In the genomic region with DNA sequence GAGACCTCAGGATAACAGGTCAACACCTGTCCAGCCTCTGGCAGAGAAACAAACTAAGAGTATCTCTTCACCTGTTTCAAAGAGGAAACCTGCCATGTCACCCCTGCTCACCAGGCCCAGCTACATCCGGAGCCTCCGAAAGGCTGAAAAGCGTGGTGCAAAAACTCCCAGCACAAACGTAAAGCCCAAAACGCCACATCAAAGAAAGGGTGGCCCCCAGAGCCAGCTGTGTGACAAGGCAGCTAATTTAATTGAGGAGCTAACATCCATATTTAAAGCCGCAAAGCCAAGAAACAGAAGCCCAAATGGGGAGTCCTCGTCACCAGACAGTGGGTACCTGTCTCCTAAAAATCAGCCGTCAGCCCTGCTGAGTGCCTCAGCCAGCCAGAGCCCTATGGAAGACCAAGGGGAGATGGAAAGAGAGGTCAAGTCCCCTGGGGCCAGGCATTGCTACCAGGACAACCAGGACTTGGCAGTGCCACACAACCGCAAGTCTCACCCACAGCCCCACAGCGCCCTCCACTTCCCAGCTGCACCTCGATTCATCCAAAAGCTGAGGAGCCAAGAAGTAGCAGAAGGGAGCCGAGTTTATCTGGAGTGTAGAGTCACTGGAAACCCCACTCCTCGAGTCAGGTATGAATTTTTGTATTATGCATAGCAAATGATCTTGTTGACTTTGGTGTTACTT, we compare ENCODE assay signal across 8 cellular contexts. TPM values are rescaled to one million over a fixed set of nuclear protein-coding genes. Genes with fewer than 3 reads are reported as not detected.
DNase-seq lines count a peak whose midpoint lies in the region; ATAC-seq, FAIRE-seq and TF ChIP-seq lines count a peak whose summit lies in the region.

No MANE protein-coding gene starts in this region.

- H4K8ac ChIP-seq in IMR-90 (ENCODE audit: low read depth in 2 of 2, low read length in 2 of 2) = no peak overlapping the region

- TF ChIP-seq POLR2A in IMR-90 (IDR thresholded peaks at IDR 0.05; ENCODE audit: low read depth, low read length) (no peak), K562 (conservative IDR thresholded peaks at IDR 0.05) (no peak)

- no peak overlapping the region for H3K9ac ChIP-seq in IMR-90 (ENCODE audit: low read depth, low read length)
- H3K9ac ChIP-seq in K562 (ENCODE audit: insufficient read depth in 1 of 2, low read depth in 2 of 2, low read length in 2 of 2) = no peak overlapping the region

- H3K27me3 Mint-ChIP-seq in activated CD4-positive, alpha-beta memory T cell treated with anti-CD3 and anti-CD28 coated beads for 36 hours = no peaks in the 10 kb centered on the region
- no peaks in the 10 kb centered on the region for H3K27me3 Mint-ChIP-seq in osteocyte (ENCODE audit: unreplicated experiment)

- CTCF ChIA-PET in IMR-90 (lab: Yijun Ruan, JAX) (no interaction called here), K562 (lab: Yijun Ruan, JAX; ENCODE audit: low intra/inter-chr PET ratio) (no interaction called here)
- CTCF ChIA-PET in activated CD4-positive, alpha-beta memory T cell treated with anti-CD3 and anti-CD28 coated beads for 36 hours (lab: Charles Lee) = interaction anchor here (0.6 to 1.3 kb wide), 4 partner anchors 27 to 410 kb away, joined by 3 to 4 read pairs (median 3); no protein-coding TSS in a partner anchor

- H3K4me3 ChIP-seq in IMR-90 (ENCODE audit: insufficient read depth, low read depth, low read length) = no peak overlapping the region
- no peak overlapping the region for H3K4me3 ChIP-seq in K562

- H3K4me3 Mint-ChIP-seq in activated CD4-positive, alpha-beta memory T cell treated with anti-CD3 and anti-CD28 coated beads for 36 hours = peak overlapping the region; percentile 21
- no peak overlapping the region for H3K4me3 Mint-ChIP-seq in osteocyte (ENCODE audit: unreplicated experiment)

- ATAC-seq in IMR-90 (ENCODE audit: low read depth) (no peak), K562 (peak; percentile 50), GM21360 (IDR thresholded peaks at IDR 0.05; ENCODE audit: unreplicated experiment) (no peak)

- dilution Hi-C loops in IMR-90 (cut with HindIII; ENCODE audit: low sequenced_read_pairs, unreplicated experiment) = no loop called here

- DNase-seq in IMR-90 = no peak
- peak; percentile 86 for DNase-seq in activated CD4-positive, alpha-beta memory T cell treated with anti-CD3 and anti-CD28 coated beads for 36 hours
- DNase-seq in K562 (ENCODE audit: extremely low read depth in 1 of 4, low spot score in 3 of 4) = no peak
- peak; percentile 38 to 70 for DNase-seq in stimulated activated CD4-positive, alpha-beta T cell treated with anti-CD3 and anti-CD28 coated beads, Interleukin-4, amount 100 ng/mL, for 4 hours
- DNase-seq in osteocyte (ENCODE audit: extremely low spot score, unreplicated experiment) = no peak
- no peak for DNase-seq in iPS-NIHi7 (ENCODE audit: extremely low spot score)
- no peak for DNase-seq in mesenteric fat pad (ENCODE audit: low spot score)

- no peaks in the 10 kb centered on the region for H3K27me3 ChIP-seq in IMR-90 (ENCODE audit: control insufficient read depth, insufficient read depth, low read length)
- peaks cover 0 to 4% of the 10 kb centered on the region in 2 experiments; a peak in 1 of 5 replicates for H3K27me3 ChIP-seq in K562 (ENCODE audit: control insufficient read depth in 2 of 2, insufficient read depth in 2 of 2, low read length in 2 of 2)

- no peak overlapping the region for H3K14ac ChIP-seq in IMR-90 (replicated peaks; ENCODE audit: low read depth, low read length)

- H3K18ac ChIP-seq in IMR-90 (ENCODE audit: low read depth, low read length) = no peak overlapping the region

- no peak overlapping the region for H3K23ac ChIP-seq in IMR-90 (ENCODE audit: low read depth, low read length)

- TF ChIP-seq RAD21 in IMR-90 (IDR thresholded peaks at IDR 0.05; ENCODE audit: low read length) = no peak
- TF ChIP-seq RAD21 in K562 (CRISPR knock-in tag; conservative IDR thresholded peaks at IDR 0.05 in 1 of 2, IDR thresholded peaks at IDR 0.05 in 1 of 2) = peak in 1 of 2 experiments; percentile 29; a peak in 2 of 4 replicates

- H3K79me2 ChIP-seq in K562 (ENCODE audit: control insufficient read depth, insufficient read depth, low read length) = no peaks in the 10 kb centered on the region

- no peak for TF ChIP-seq CTCF in IMR-90 (conservative IDR thresholded peaks at IDR 0.05; ENCODE audit: low read depth, low read length)
- TF ChIP-seq CTCF in K562 (IDR thresholded peaks at IDR 0.05 in 2 of 3, conservative IDR thresholded peaks at IDR 0.05 in 1 of 3; ENCODE audit: insufficient read depth in 2 of 3, low read depth in 1 of 3, low read length in 3 of 3) = no peak
- no peak for TF ChIP-seq CTCF in osteocyte (IDR thresholded peaks at IDR 0.05)

- 97% methylated on average over 9 of the region's 13 CpGs; no CpG with 5 or more reads in 1 of the 2 experiments for WGBS in IMR-90 (ENCODE audit: extremely low coverage in 2 of 2, insufficient read length in 1 of 2), 2 experiments
- 16% methylated on average over 13 of the region's 13 CpGs for WGBS in K562 (ENCODE audit: insufficient coverage, low coverage, missing lambda C conversion rate)

- H3K36me3 ChIP-seq in IMR-90 (ENCODE audit: control insufficient read depth, insufficient read depth, low read length) (no peaks in the 10 kb centered on the region), K562 (ENCODE audit: control insufficient read depth, insufficient read depth, low read length) (no peaks in the 10 kb centered on the region)

- H3K9me3 ChIP-seq in IMR-90 (ENCODE audit: control insufficient read depth, insufficient read depth, low read length) = no peaks in the 10 kb centered on the region
- no peaks in the 10 kb centered on the region for H3K9me3 ChIP-seq in K562 (replicated peaks; ENCODE audit: control insufficient read depth, insufficient read depth, low read depth, low read length)

- no peaks in the 10 kb centered on the region for H3K36me3 Mint-ChIP-seq in activated CD4-positive, alpha-beta memory T cell treated with anti-CD3 and anti-CD28 coated beads for 36 hours
- no peaks in the 10 kb centered on the region for H3K36me3 Mint-ChIP-seq in osteocyte (ENCODE audit: unreplicated experiment)

- 0 out of 3 replicates have a peak overlapping the region, but pooled peaks have one; percentile 28 for H2BK15ac ChIP-seq in IMR-90 (ENCODE audit: low read depth, low read length)

- H3K4me2 ChIP-seq in IMR-90 (ENCODE audit: low read depth, low read length) (no peak overlapping the region), K562 (ENCODE audit: insufficient read depth, low read length) (no peak overlapping the region)

- H3K79me1 ChIP-seq in IMR-90 (ENCODE audit: low read depth in 1 of 2, low read length in 2 of 2) = no peaks in the 10 kb centered on the region

- H3K4me1 Mint-ChIP-seq in activated CD4-positive, alpha-beta memory T cell treated with anti-CD3 and anti-CD28 coated beads for 36 hours (ENCODE audit: low read depth) = peaks cover 31% of the 10 kb centered on the region
- peaks cover 11% of the 10 kb centered on the region for H3K4me1 Mint-ChIP-seq in osteocyte (ENCODE audit: unreplicated experiment)

- H3K9me1 ChIP-seq in IMR-90 (ENCODE audit: insufficient read depth, low read length) (0 out of 2 replicates have a peak, but pooled peaks cover 3% of the 10 kb centered on the region), K562 (ENCODE audit: control insufficient read depth, insufficient read depth, low read length) (no peaks in the 10 kb centered on the region)

- H3K27ac ChIP-seq in IMR-90 (ENCODE audit: insufficient read depth, low read length) = no peak overlapping the region
- no peak overlapping the region for H3K27ac ChIP-seq in K562 (ENCODE audit: extremely low read depth, low read depth, low read length)

- TF ChIP-seq EP300 in K562 (IDR thresholded peaks at IDR 0.05; ENCODE audit: low read length) = no peak

- peaks cover 5% of the 10 kb centered on the region for H3K4me1 ChIP-seq in IMR-90 (ENCODE audit: control insufficient read depth, insufficient read depth, low read length)
- no peaks in the 10 kb centered on the region; a peak in 1 of 5 replicates for H3K4me1 ChIP-seq in K562 (replicated peaks in 1 of 2; ENCODE audit: control insufficient read depth in 2 of 2, insufficient read depth in 2 of 2, low read length in 2 of 2)

- H4K20me1 ChIP-seq in IMR-90 (ENCODE audit: insufficient read depth, low read length) (no peaks in the 10 kb centered on the region), K562 (replicated peaks; ENCODE audit: control insufficient read depth, insufficient read depth, low read length) (no peaks in the 10 kb centered on the region)

- no peak overlapping the region for H4K5ac ChIP-seq in IMR-90 (ENCODE audit: low read depth, low read length)

- no peak overlapping the region; the same call in 1 of the 2 replicates for H3K4ac ChIP-seq in IMR-90 (ENCODE audit: low read depth, low read length)

- FAIRE-seq in K562 (lab: Jason Lieb, UNC) = no peak

- H3K9me3 Mint-ChIP-seq in activated CD4-positive, alpha-beta memory T cell treated with anti-CD3 and anti-CD28 coated beads for 36 hours = no peaks in the 10 kb centered on the region
- no peaks in the 10 kb centered on the region for H3K9me3 Mint-ChIP-seq in osteocyte (ENCODE audit: unreplicated experiment)

- no peak overlapping the region for H2BK5ac ChIP-seq in IMR-90 (ENCODE audit: low read depth, low read length, poor library complexity, severe bottlenecking)

- no TSS peak for BruUV-seq in IMR-90 (replicated peaks; lab: Mats Ljungman, UMichigan)
- no TSS peak for BruUV-seq in K562 (replicated peaks; lab: Mats Ljungman, UMichigan)

- H3K56ac ChIP-seq in IMR-90 (ENCODE audit: extremely low read depth, insufficient read depth, low read length) = no peak overlapping the region

- peak overlapping the region; percentile 32; the same call in 1 of the 2 replicates for H2BK20ac ChIP-seq in IMR-90 (ENCODE audit: low read depth, low read length)

- peak overlapping the region; percentile 35 for H2AK5ac ChIP-seq in IMR-90 (ENCODE audit: low read depth, low read length)

- peak overlapping the region; percentile 69 for H3K27ac Mint-ChIP-seq in activated CD4-positive, alpha-beta memory T cell treated with anti-CD3 and anti-CD28 coated beads for 36 hours
- H3K27ac Mint-ChIP-seq in osteocyte (ENCODE audit: unreplicated experiment) = no peak overlapping the region

- intact Hi-C loops in IMR-90 (cut with micrococcal nuclease) (loop anchor here (2.0 to 10.0 kb wide), 4 partner anchors 121 to 333 kb away; no protein-coding TSS in a partner anchor), K562 (cut with micrococcal nuclease) (no loop called here)
- intact Hi-C loops in activated CD4-positive, alpha-beta memory T cell treated with anti-CD3 and anti-CD28 coated beads for 36 hours (cut with micrococcal nuclease) = loop anchor here (2.0 to 10.0 kb wide), 6 partner anchors 61 to 1245 kb away; partner anchors contain the start of genes CLCN3 and HPF1

- no peak overlapping the region for H4K91ac ChIP-seq in IMR-90 (ENCODE audit: insufficient read depth, low read depth, low read length)

- H2AFZ ChIP-seq in IMR-90 (replicated peaks; ENCODE audit: low read length, poor library complexity) (no peak overlapping the region), K562 (ENCODE audit: low read depth, low read length) (peak overlapping the region; percentile 33; the same call in 1 of the 2 replicates)

- POLR2A ChIA-PET in IMR-90 (lab: Charles Lee; ENCODE audit: unreplicated experiment) (no interaction called here), K562 (lab: Yijun Ruan, JAX) (no interaction called here)
- POLR2A ChIA-PET in activated CD4-positive, alpha-beta memory T cell treated with anti-CD3 and anti-CD28 coated beads for 36 hours (lab: Charles Lee) = interaction anchor here (0.6 to 1.0 kb wide), 2 partner anchors 32 to 62 kb away, joined by 4 to 5 read pairs; partner anchors contain the start of gene DDX60L

- H2AK9ac ChIP-seq in IMR-90 (replicated peaks; ENCODE audit: low read depth, low read length, poor library complexity) = no peak overlapping the region

- in situ Hi-C loops in IMR-90 (cut with MboI; ENCODE audit: low sequenced_read_pairs) (loop anchor here (10.0 to 25.0 kb wide), 3 partner anchors 100 to 493 kb away; no protein-coding TSS in a partner anchor), K562 (cut with MboI) (no loop called here)

- H2BK120ac ChIP-seq in IMR-90 (ENCODE audit: low read depth, low read length) = no peak overlapping the region

RNA-seq across cellular contexts. Expression of gene PALLD, which starts 15.1 kb away (rescaled TPM):
- total RNA-seq in IMR-90 (2012; rRNA removed) (91.9 and 112 TPM in 2 replicates), K562 (2014; rRNA removed) (0.09 TPM in 1 of 2 replicates, not detected in the other), K562 (2014; rRNA removed; fragmentation: Illumina TruSeq; extraction: Trizol) (not detected in 2 replicates), K562 (2015; rRNA removed; fragmentation: Illumina TruSeq; extraction: Trizol) (not detected in 2 replicates), K562 (2021) (0.35 and 0.89 TPM in 2 replicates), osteocyte (396 and 397 TPM in 2 replicates), mesenteric fat pad (87.9 TPM)
- polyA plus RNA-seq in IMR-90 (2012; rRNA removed) (71.0 and 91.0 TPM in 2 replicates), K562 (2011; rRNA removed) (0.03 TPM in 1 of 2 replicates, not detected in the other), K562 (2014; fragmentation: Illumina TruSeq; extraction: Trizol) (not detected in 2 replicates), K562 (2014; fragmentation: Nextera tagmentation; extraction: Ambion mirVana) (under 1 TPM; 0.01 to 0.18 TPM), K562 (2014; rRNA removed) (0.01 TPM in 1 of 2 replicates, not detected in the other)
- 44.9 and 48.4 TPM in 2 replicates for polyA plus RNA-seq in IMR-90 (2012; cell fraction: cytosol; rRNA removed)
- 75.8 and 98.2 TPM in 2 replicates for polyA plus RNA-seq in IMR-90 (2012; cell fraction: nucleus; rRNA removed; ENCODE audit: low replicate concordance)
- total RNA-seq in activated CD4-positive, alpha-beta memory T cell treated with anti-CD3 and anti-CD28 coated beads for 36 hours = 1 to 10 TPM; 8.9 to 9.4 TPM
- total RNA-seq in K562 (2011; cell fraction: chromatin; rRNA removed; ENCODE audit: low replicate concordance) = not detected in 2 replicates
- not detected in 2 replicates for total RNA-seq in K562 (2011; cell fraction: nucleolus; rRNA removed)
- not detected in 2 replicates for total RNA-seq in K562 (2011; cell fraction: nucleoplasm; rRNA removed)
- 0.03 TPM in 1 of 2 replicates, not detected in the other for polyA plus RNA-seq in K562 (2011; cell fraction: cytosol; rRNA removed)
- 0.31 TPM in 1 of 2 replicates, not detected in the other for polyA plus RNA-seq in K562 (2011; cell fraction: nucleus; rRNA removed)
- polyA plus RNA-seq in K562 (2012) = 0.12 and 0.33 TPM in 2 replicates
- polyA minus RNA-seq in K562 (2011; rRNA and poly(A)+ RNA removed) = 0.11 TPM in 1 of 2 replicates, not detected in the other
- 0.73 TPM in 1 of 2 replicates, not detected in the other for polyA minus RNA-seq in K562 (2011; cell fraction: cytosol; rRNA and poly(A)+ RNA removed)
- polyA minus RNA-seq in K562 (2011; cell fraction: nucleus; rRNA and poly(A)+ RNA removed) = 0.27 TPM in 1 of 2 replicates, not detected in the other

RNA-seq across cellular contexts. Expression of gene DDX60L, which starts 31.6 kb away (rescaled TPM):
- total RNA-seq in IMR-90 (2012; rRNA removed) (9.5 and 11.9 TPM in 2 replicates), K562 (2014; rRNA removed) (1.2 and 2.0 TPM in 2 replicates), K562 (2014; rRNA removed; fragmentation: Illumina TruSeq; extraction: Trizol) (2.9 and 3.9 TPM in 2 replicates), K562 (2015; rRNA removed; fragmentation: Illumina TruSeq; extraction: Trizol) (2.8 and 3.3 TPM in 2 replicates), K562 (2021) (2.3 and 2.6 TPM in 2 replicates), osteocyte (7.1 and 7.6 TPM in 2 replicates), mesenteric fat pad (28.6 TPM)
- polyA plus RNA-seq in IMR-90 (2012; rRNA removed) (4.3 and 6.4 TPM in 2 replicates), K562 (2011; rRNA removed) (0.24 and 0.40 TPM in 2 replicates), K562 (2014; fragmentation: Illumina TruSeq; extraction: Trizol) (2.9 and 3.0 TPM in 2 replicates), K562 (2014; fragmentation: Nextera tagmentation; extraction: Ambion mirVana) (1 to 10 TPM; 1.3 to 2.5 TPM), K562 (2014; rRNA removed) (1.8 and 3.0 TPM in 2 replicates)
- 1.1 and 2.7 TPM in 2 replicates for polyA plus RNA-seq in IMR-90 (2012; cell fraction: cytosol; rRNA removed)
- 2.2 and 26.7 TPM in 2 replicates for polyA plus RNA-seq in IMR-90 (2012; cell fraction: nucleus; rRNA removed; ENCODE audit: low replicate concordance)
- total RNA-seq in activated CD4-positive, alpha-beta memory T cell treated with anti-CD3 and anti-CD28 coated beads for 36 hours = 1 to 10 TPM; 6.5 to 7.7 TPM
- total RNA-seq in K562 (2011; cell fraction: chromatin; rRNA removed; ENCODE audit: low replicate concordance) = 1.5 and 3.8 TPM in 2 replicates
- 0.50 and 1.1 TPM in 2 replicates for total RNA-seq in K562 (2011; cell fraction: nucleolus; rRNA removed)
- 1.9 and 2.1 TPM in 2 replicates for total RNA-seq in K562 (2011; cell fraction: nucleoplasm; rRNA removed)
- polyA plus RNA-seq in K562 (2011; cell fraction: cytosol; rRNA removed) = 0.09 and 0.22 TPM in 2 replicates
- 0.23 and 0.29 TPM in 2 replicates for polyA plus RNA-seq in K562 (2011; cell fraction: nucleus; rRNA removed)
- 2.3 and 7.1 TPM in 2 replicates for polyA plus RNA-seq in K562 (2012)
- polyA minus RNA-seq in K562 (2011; rRNA and poly(A)+ RNA removed) = 0.24 and 0.35 TPM in 2 replicates
- not detected in 2 replicates for polyA minus RNA-seq in K562 (2011; cell fraction: cytosol; rRNA and poly(A)+ RNA removed)
- 0.11 and 0.40 TPM in 2 replicates for polyA minus RNA-seq in K562 (2011; cell fraction: nucleus; rRNA and poly(A)+ RNA removed)

Comparison
In these comparisons a context has a peak if more than half of its experiments do, and no peak if none do; other contexts are left out.
1. DNase-seq: peak in activated CD4-positive, alpha-beta memory T cell treated with anti-CD3 and anti-CD28 coated beads for 36 hours (single experiment) and stimulated activated CD4-positive, alpha-beta T cell treated with anti-CD3 and anti-CD28 coated beads, Interleukin-4, amount 100 ng/mL, for 4 hours (2 of 2); none in IMR-90 (single experiment), K562 (0 of 4), osteocyte (single experiment), iPS-NIHi7 (single experiment) and mesenteric fat pad (single experiment).
2. RNA of gene PALLD, which starts 15.1 kb away (total RNA-seq): 396 to 397 TPM in osteocyte, 91.9 to 112 TPM in IMR-90, 87.9 TPM in mesenteric fat pad (single experiment) and 8.9 to 9.4 TPM in activated CD4-positive, alpha-beta memory T cell treated with anti-CD3 and anti-CD28 coated beads for 36 hours; 0.09 to 0.89 TPM in K562; every median in the first group is over 4 times any median in the second.